8 cellular contexts compared by ENCODE assay signal in genomic region chr14:91060472-91061308, GRCh38. TPM values are rescaled to one million over a fixed set of nuclear protein-coding genes. Genes with fewer than 3 reads are reported as not detected.
A peak's percentile ranks its signal among the peaks of the same experiment; 100 is the strongest.
DNase-seq lines count a peak whose midpoint lies in the region; ATAC-seq and TF ChIP-seq lines count a peak whose summit lies in the region.

RPS6KA5 (minus strand) TSS chr14:91060641; CDS start chr14:91060434, 207 bp downstream.

- peaks cover 1% of the 10 kb centered on the region for H3K4me1 ChIP-seq in ovary (ENCODE audit: insufficient read depth)
- H3K4me1 ChIP-seq in tibial artery = peaks cover 0 to 13% (median 5%) of the 10 kb centered on the region in 4 donors

- H3K27me3 ChIP-seq in ovary (no peaks in the 10 kb centered on the region), tibial artery (no peaks in the 10 kb centered on the region)

- peak within 1 kb of the TSS; percentile 96 for H3K4me3 ChIP-seq in GM12864 (ENCODE audit: low read depth, low read length)
- peak within 1 kb of the TSS; percentile 95 for H3K4me3 ChIP-seq in ovary
- peak within 1 kb of the TSS; percentile 77 to 81 for H3K4me3 ChIP-seq in tibial artery

- WGBS in ovary, 3 donors = 0% methylated on average over 62 to 69 of the region's 69 CpGs

- H3K9me3 ChIP-seq in ovary (no peaks in the 10 kb centered on the region), tibial artery (no peaks in the 10 kb centered on the region)

- DNase-seq in GM12864 (ENCODE audit: low read depth) (peak; percentile 100), NCI-H1417 (lab: John Stamatoyannopoulos, UW) (peak; percentile 100), SW 1271 (lab: John Stamatoyannopoulos, UW) (peak; percentile 100), Right ventricle myocardium inferior (ENCODE audit: missing footprints) (peak; percentile 100), ovary (peak; percentile 100), tibial artery (peak; percentile 100)
- DNase-seq in activated naive CD8-positive, alpha-beta T cell treated with anti-CD3 and anti-CD28 coated beads, Interleukin-2, amount 50 U/mL, for 16 hours (ENCODE audit: low read depth, low spot score) = peak; percentile 100

- TF ChIP-seq CTCF in GM12864 (IDR thresholded peaks at IDR 0.05; ENCODE audit: low read depth, low read length, missing control alignments) (no peak), ovary (IDR thresholded peaks at IDR 0.05) (peak; percentile 12 to 47 (median 17)), tibial artery (IDR thresholded peaks at IDR 0.05) (peak in 1 of 2 experiments; percentile 13)

- intact Hi-C loops in Right ventricle myocardium inferior (cut with DNase I) = loop anchor here (2.0 to 5.0 kb wide), 3 partner anchors 54 to 158 kb away; partner anchors contain the start of gene DGLUCY
- intact Hi-C loops in ovary (cut with DNase I) = loop anchor here in 1 of 4 donors (10.0 kb wide), 1 partner anchor 104 kb away; no protein-coding TSS in a partner anchor
- intact Hi-C loops in tibial artery (cut with DNase I; ENCODE audit: low total_unique reads) = loop anchor here (10.0 kb wide), 1 partner anchor 84 kb away; no protein-coding TSS in a partner anchor

- ATAC-seq in HG02759 (IDR thresholded peaks at IDR 0.05; ENCODE audit: unreplicated experiment) (peak; percentile 89), Right ventricle myocardium inferior (peak; percentile 98)

- peak; percentile 95 for TF ChIP-seq POLR2A in ovary (IDR thresholded peaks at IDR 0.05)

- no peaks in the 10 kb centered on the region for H3K36me3 ChIP-seq in ovary
- H3K36me3 ChIP-seq in tibial artery = no peaks in the 10 kb centered on the region

- no peak for TF ChIP-seq EP300 in ovary (IDR thresholded peaks at IDR 0.05)

- H3K27ac ChIP-seq in ovary (peak within 1 kb of the TSS; percentile 98), tibial artery (peak within 1 kb of the TSS; percentile 95 to 96)

RNA-seq across cellular contexts. Expression of gene RPS6KA5, which starts in this region (rescaled TPM):
- total RNA-seq in Right ventricle myocardium inferior (10.6 TPM), ovary (10 to 100 TPM in 4 of 7 donors, 1 to 10 TPM in 3; 6.7 to 19.0 (median 10.3) TPM)
- polyA plus RNA-seq in ovary = 1 to 10 TPM; 3.8 to 5.2 TPM

Comparison
In these comparisons a context has a peak if more than half of its experiments do, and no peak if none do; other contexts are left out.
1. Peak in every context shown above with its lines: DNase-seq, ATAC-seq, H3K4me3 ChIP-seq and H3K27ac ChIP-seq.